In the genomic region with DNA sequence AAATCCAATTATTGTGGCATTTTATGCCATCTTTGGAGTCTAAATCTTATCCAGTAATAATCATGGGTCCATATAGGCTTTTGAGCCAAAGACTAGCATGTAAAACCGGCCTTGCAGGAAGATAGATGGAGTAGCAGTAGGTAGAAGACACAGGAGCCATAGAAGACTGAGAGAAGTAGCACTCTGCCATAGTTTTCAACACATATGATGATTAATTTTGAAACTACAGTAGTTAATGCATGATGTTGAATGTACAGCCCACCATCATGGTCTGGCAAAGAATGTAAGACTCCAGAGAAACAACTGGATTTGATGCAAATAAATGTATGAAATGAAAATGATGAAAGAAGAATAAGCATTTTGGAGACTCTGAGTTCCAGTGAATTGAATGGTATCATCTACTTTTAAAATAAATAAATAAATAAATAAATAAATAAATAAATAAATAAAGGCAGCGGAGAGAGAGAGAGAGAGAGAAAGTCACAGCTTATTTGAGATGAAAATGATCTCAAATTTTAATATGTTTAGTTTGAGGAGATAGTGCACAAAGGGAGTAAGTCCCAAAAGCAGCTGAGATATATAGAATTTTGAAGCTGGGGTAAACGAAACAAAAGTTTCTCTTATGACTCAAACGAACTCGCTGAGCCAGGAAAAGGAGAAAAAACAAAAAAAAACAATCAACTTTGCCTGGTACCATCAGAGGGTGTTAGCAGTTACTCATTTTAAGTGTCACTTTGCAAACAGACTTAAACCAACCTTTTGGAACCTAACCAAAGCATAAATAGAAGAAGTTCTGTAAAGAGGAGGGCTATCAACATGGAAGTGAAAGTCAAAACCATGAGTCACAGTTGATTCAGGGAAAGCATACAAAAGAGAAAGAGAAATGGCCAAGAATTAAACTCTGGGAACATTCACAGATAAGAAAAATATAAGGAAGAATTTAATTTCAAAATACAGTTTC, we compare ENCODE assay signal across 8 cellular contexts.
DNase-seq lines count a peak whose midpoint lies in the region; ATAC-seq and TF ChIP-seq lines count a peak whose summit lies in the region.

No MANE protein-coding gene starts in this region.

- no peaks in the 10 kb centered on the region for H3K36me3 ChIP-seq in SK-N-SH (replicated peaks in 1 of 2; ENCODE audit: control insufficient read depth in 1 of 2, insufficient read depth in 2 of 2, low read length in 1 of 2)

- POLR2A ChIA-PET in SK-N-SH (lab: Yijun Ruan, JAX) = no interaction called here

- H3K27me3 ChIP-seq in SK-N-SH (ENCODE audit: insufficient read depth) = no peaks in the 10 kb centered on the region

- H3K4me2 ChIP-seq in SK-N-SH = peak overlapping the region; percentile 64; the same call in 1 of the 2 replicates

- no peaks in the 10 kb centered on the region for H3K9me2 ChIP-seq in SK-N-SH

- H3F3A ChIP-seq in SK-N-SH (replicated peaks; ENCODE audit: insufficient read depth) = peaks cover 3% of the 10 kb centered on the region

- ATAC-seq in GM19452 (IDR thresholded peaks at IDR 0.05; ENCODE audit: unreplicated experiment) (peak; percentile 94), HG03439 (IDR thresholded peaks at IDR 0.05; ENCODE audit: unreplicated experiment) (peak; percentile 92)

- 64% methylated on average over 5 of the region's 5 CpGs for WGBS in SK-N-SH (ENCODE audit: low lambda C conversion rate)

- H3K4me1 ChIP-seq in SK-N-SH (ENCODE audit: control insufficient read depth in 1 of 2, insufficient read depth in 2 of 2, low read depth in 1 of 2, low read length in 1 of 2) = peaks cover 3 to 4% of the 10 kb centered on the region in 2 experiments; a peak in 1 of 4 replicates

- no peaks in the 10 kb centered on the region for H4K20me1 ChIP-seq in SK-N-SH (ENCODE audit: insufficient read depth)

- H3K27ac ChIP-seq in SK-N-SH (ENCODE audit: low read depth in 2 of 2, low read length in 1 of 2) = peak overlapping the region; percentile 77 to 90

- H3K4me3 ChIP-seq in AG10803 (ENCODE audit: low read length) (peak overlapping the region; percentile 44), SK-N-SH (ENCODE audit: low read depth in 2 of 2, low read length in 1 of 2) (peak overlapping the region; percentile 32 to 51; a peak in 3 of 4 replicates)

- TF ChIP-seq CTCF in AG10803 (conservative IDR thresholded peaks at IDR 0.05; ENCODE audit: low read length) = no peak
- no peak for TF ChIP-seq CTCF in SK-N-SH (IDR thresholded peaks at IDR 0.05)

- TF ChIP-seq RAD21 in SK-N-SH (IDR thresholded peaks at IDR 0.05; ENCODE audit: low read length) = no peak

- H3K79me2 ChIP-seq in SK-N-SH (ENCODE audit: insufficient read depth) = no peaks in the 10 kb centered on the region

- DNase-seq in AG10803 (ENCODE audit: low read depth) (peak; percentile 67), SK-N-SH (no peak), iris pigment epithelial cell (ENCODE audit: low read depth) (peak; percentile 94), activated gamma-delta T cell (lab: John Stamatoyannopoulos, UW) (no peak), COR-L47 (lab: John Stamatoyannopoulos, UW) (no peak)
- no peak for DNase-seq in activated CD8-positive, alpha-beta memory T cell treated with anti-CD3 and anti-CD28 coated beads for 24 hours

- peak overlapping the region; percentile 51; the same call in 1 of the 2 replicates for H3K9ac ChIP-seq in SK-N-SH

- CTCF ChIA-PET in SK-N-SH (lab: Yijun Ruan, JAX) = no interaction called here

- H2AFZ ChIP-seq in SK-N-SH (ENCODE audit: low read depth) = peak overlapping the region; percentile 44

- TF ChIP-seq EP300 in SK-N-SH (IDR thresholded peaks at IDR 0.05; ENCODE audit: borderline replicate concordance in 1 of 2, low read depth in 1 of 2, low read length in 1 of 2) = no peak

- no peaks in the 10 kb centered on the region for H3K9me3 ChIP-seq in SK-N-SH

TF ChIP-seq in SK-N-SH, 30 proteins besides CTCF, POLR2A, EP300 and RAD21:
- no peak for TF ChIP-seq YY1 (IDR thresholded peaks at IDR 0.05; ENCODE audit: low read depth)
- TF ChIP-seq, protein P1, sequence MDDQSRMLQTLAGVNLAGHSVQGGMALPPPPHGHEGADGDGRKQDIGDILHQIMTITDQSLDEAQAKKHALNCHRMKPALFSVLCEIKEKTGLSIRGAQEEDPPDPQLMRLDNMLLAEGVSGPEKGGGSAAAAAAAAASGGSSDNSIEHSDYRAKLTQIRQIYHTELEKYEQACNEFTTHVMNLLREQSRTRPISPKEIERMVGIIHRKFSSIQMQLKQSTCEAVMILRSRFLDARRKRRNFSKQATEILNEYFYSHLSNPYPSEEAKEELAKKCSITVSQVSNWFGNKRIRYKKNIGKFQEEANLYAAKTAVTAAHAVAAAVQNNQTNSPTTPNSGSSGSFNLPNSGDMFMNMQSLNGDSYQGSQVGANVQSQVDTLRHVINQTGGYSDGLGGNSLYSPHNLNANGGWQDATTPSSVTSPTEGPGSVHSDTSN (IDR thresholded peaks at IDR 0.05) = peak; percentile 39; the same call in 1 of the 2 replicates
- TF ChIP-seq EZH2phosphoT487 (IDR thresholded peaks at IDR 0.05; ENCODE audit: borderline replicate concordance, low read depth) = no peak
- peak; percentile 62; the same call in 1 of the 2 replicates for TF ChIP-seq FOSL2 (IDR thresholded peaks at IDR 0.05; ENCODE audit: borderline replicate concordance, low read depth)
- TF ChIP-seq GATA2 (CRISPR knock-in tag; IDR thresholded peaks at IDR 0.05) = no peak
- no peak for TF ChIP-seq FOXM1 (IDR thresholded peaks at IDR 0.05; ENCODE audit: low read depth)
- no peak for TF ChIP-seq MEF2A (IDR thresholded peaks at IDR 0.05; ENCODE audit: borderline replicate concordance, low read depth)
- TF ChIP-seq JUND (IDR thresholded peaks at IDR 0.05) = peak; percentile 59
- TF ChIP-seq, protein P2, sequence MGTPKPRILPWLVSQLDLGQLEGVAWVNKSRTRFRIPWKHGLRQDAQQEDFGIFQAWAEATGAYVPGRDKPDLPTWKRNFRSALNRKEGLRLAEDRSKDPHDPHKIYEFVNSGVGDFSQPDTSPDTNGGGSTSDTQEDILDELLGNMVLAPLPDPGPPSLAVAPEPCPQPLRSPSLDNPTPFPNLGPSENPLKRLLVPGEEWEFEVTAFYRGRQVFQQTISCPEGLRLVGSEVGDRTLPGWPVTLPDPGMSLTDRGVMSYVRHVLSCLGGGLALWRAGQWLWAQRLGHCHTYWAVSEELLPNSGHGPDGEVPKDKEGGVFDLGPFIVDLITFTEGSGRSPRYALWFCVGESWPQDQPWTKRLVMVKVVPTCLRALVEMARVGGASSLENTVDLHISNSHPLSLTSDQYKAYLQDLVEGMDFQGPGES (IDR thresholded peaks at IDR 0.05; ENCODE audit: low read depth, low read length) = no peak
- TF ChIP-seq NFIC (IDR thresholded peaks at IDR 0.05; ENCODE audit: borderline replicate concordance) = peak; percentile 70; the same call in 1 of the 2 replicates
- no peak for TF ChIP-seq SIN3A (IDR thresholded peaks at IDR 0.05; ENCODE audit: borderline replicate concordance, low read depth, low read length)
- TF ChIP-seq POLR2AphosphoS5 (IDR thresholded peaks at IDR 0.05; ENCODE audit: low read depth, low read length) = no peak
- no peak for TF ChIP-seq MXI1 (IDR thresholded peaks at IDR 0.05; ENCODE audit: low read depth, low read length)
- peak; percentile 50 for TF ChIP-seq TCF12 (IDR thresholded peaks at IDR 0.05)
- no peak for TF ChIP-seq RFX5 (IDR thresholded peaks at IDR 0.05; ENCODE audit: low read length)
- TF ChIP-seq ELF1 (IDR thresholded peaks at IDR 0.05) = no peak
- TF ChIP-seq, protein P3, sequence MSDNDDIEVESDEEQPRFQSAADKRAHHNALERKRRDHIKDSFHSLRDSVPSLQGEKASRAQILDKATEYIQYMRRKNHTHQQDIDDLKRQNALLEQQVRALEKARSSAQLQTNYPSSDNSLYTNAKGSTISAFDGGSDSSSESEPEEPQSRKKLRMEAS (IDR thresholded peaks at IDR 0.05; ENCODE audit: low read depth) = no peak
- no peak for TF ChIP-seq FOXJ3 (CRISPR knock-in tag; IDR thresholded peaks at IDR 0.05)

Comparison
In these comparisons a context has a peak if more than half of its experiments do, and no peak if none do; other contexts are left out.
1. DNase-seq: peak in AG10803 (single experiment) and iris pigment epithelial cell (single experiment); none in SK-N-SH (single experiment), activated gamma-delta T cell (single experiment), COR-L47 (single experiment) and activated CD8-positive, alpha-beta memory T cell treated with anti-CD3 and anti-CD28 coated beads for 24 hours (single experiment).